Comparison of ENCODE assay signal across 17 cellular contexts in the genomic region with DNA sequence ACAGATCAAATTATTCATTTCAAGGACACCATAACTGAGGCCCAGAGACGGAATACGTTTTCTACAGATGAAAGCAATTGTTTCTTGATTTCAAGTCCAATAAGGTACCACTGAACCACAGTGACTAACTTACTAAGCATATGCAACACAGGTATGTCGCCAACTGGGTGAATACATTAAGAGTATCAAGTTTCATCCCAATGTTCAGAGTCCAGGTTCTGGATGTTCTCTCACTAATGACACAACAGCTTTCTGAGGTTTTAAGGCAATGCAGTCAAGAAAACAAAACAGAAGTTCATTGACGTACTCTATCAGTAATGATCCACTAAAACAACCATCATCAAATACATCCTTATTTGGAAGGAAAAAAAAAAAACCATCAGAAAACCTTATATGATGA. TPM values are rescaled to one million over a fixed set of nuclear protein-coding genes. Genes with fewer than 3 reads are reported as not detected.
DNase-seq lines count a peak whose midpoint lies in the region; ATAC-seq, FAIRE-seq and TF ChIP-seq lines count a peak whose summit lies in the region.
"Had no signal": no experiment of that assay in that cellular context is flagged by ENCODE, and none has a peak within 500 bp of the region (broad histone marks: within the 10 kb centered on the region; RNA-seq: fewer than 3 reads in every experiment).

No MANE protein-coding gene starts in this region.

- H3K4me1 ChIP-seq in HepG2 (ENCODE audit: insufficient read depth, low read length), result peaks cover 50% of the 10 kb centered on the region
- no peaks in the 10 kb centered on the region for H3K4me1 ChIP-seq in naive thymus-derived CD4-positive, alpha-beta T cell (ENCODE audit: control insufficient read depth in 2 of 2, insufficient read depth in 2 of 2, low read length in 2 of 2)
- H3K4me1 ChIP-seq: SJCRH30 had no signal

- H3K27me3 ChIP-seq in HepG2 (ENCODE audit: control insufficient read depth in 1 of 2, insufficient read depth in 2 of 2, low read length in 2 of 2), result no peaks in the 10 kb centered on the region
- H3K27me3 ChIP-seq in naive thymus-derived CD4-positive, alpha-beta T cell (ENCODE audit: control insufficient read depth in 2 of 2, insufficient read depth in 2 of 2, low read length in 2 of 2), result no peaks in the 10 kb centered on the region
- H3K27me3 ChIP-seq: BLaER1 treated with 17β-estradiol and CSF1 and Interleukin-3, amounts not matched to agents 10 nM and 100 nM; SJCRH30 had no signal

- no peak overlapping the region for H2AFZ ChIP-seq in HepG2 (ENCODE audit: low read length)
- H2AFZ ChIP-seq: PC-9 had no signal

- H3K4me1 Mint-ChIP-seq in naive thymus-derived CD4-positive, alpha-beta T cell, result peaks cover 0 to 7% (median 0%) of the 10 kb centered on the region in 7 donors
- H3K4me1 Mint-ChIP-seq: CD8-positive, alpha-beta memory T cell had no signal

- TF ChIP-seq EP300 in HepG2 (IDR thresholded peaks at IDR 0.05; ENCODE audit: low read depth in 2 of 2, low read length in 2 of 2) (peak in 1 of 2 experiments; percentile 57; a peak in 1 of 4 replicates), HepG2 (CRISPR knock-in tag; IDR thresholded peaks at IDR 0.05; ENCODE audit: borderline replicate concordance) (0 out of 2 replicates have a peak, but pooled peaks have one; percentile 30)

- CTCF ChIA-PET in HepG2 (lab: Yijun Ruan, JAX; ENCODE audit: low intra/inter-chr PET ratio, low total read pairs), result no interaction called here
- CTCF ChIA-PET in naive thymus-derived CD4-positive, alpha-beta T cell (lab: Charles Lee), result no interaction called here

- no peaks in the 10 kb centered on the region for H3K79me2 ChIP-seq in HepG2 (ENCODE audit: insufficient read depth, low read length)

- H3K36me3 ChIP-seq in HepG2 (replicated peaks in 1 of 2; ENCODE audit: control insufficient read depth in 1 of 2, insufficient read depth in 2 of 2, low read length in 2 of 2), result peaks cover 1 to 4% of the 10 kb centered on the region in 2 experiments; a peak in 1 of 5 replicates
- H3K36me3 ChIP-seq in naive thymus-derived CD4-positive, alpha-beta T cell (ENCODE audit: control insufficient read depth in 2 of 3, insufficient read depth in 3 of 3, low read length in 3 of 3), result peaks cover 0 to 18% (median 3%) of the 10 kb centered on the region in 3 experiments

- no peaks in the 10 kb centered on the region for H4K20me1 ChIP-seq in HepG2 (ENCODE audit: insufficient read depth, low read length)
- H4K20me1 ChIP-seq: BLaER1 treated with 17β-estradiol and CSF1 and Interleukin-3, amounts not matched to agents 10 nM and 100 nM had no signal

- H3K27me3 Mint-ChIP-seq in naive thymus-derived CD4-positive, alpha-beta T cell, result no peaks in the 10 kb centered on the region
- H3K27me3 Mint-ChIP-seq: CD8-positive, alpha-beta memory T cell had no signal

- peak; percentile 92 for ATAC-seq in HepG2
- no peak for ATAC-seq in GM18505 (IDR thresholded peaks at IDR 0.05; ENCODE audit: unreplicated experiment)
- no peak for ATAC-seq in naive thymus-derived CD4-positive, alpha-beta T cell
- no peak for ATAC-seq in GM21737 (IDR thresholded peaks at IDR 0.05; ENCODE audit: unreplicated experiment)

- no peak overlapping the region for H3K9ac ChIP-seq in HepG2 (ENCODE audit: insufficient read depth, low read depth, low read length)
- H3K9ac ChIP-seq: BLaER1 treated with 17β-estradiol and CSF1 and Interleukin-3, amounts not matched to agents 10 nM and 100 nM had no signal

- H3K36me3 Mint-ChIP-seq in naive thymus-derived CD4-positive, alpha-beta T cell, result peaks cover 12 to 60% (median 28%) of the 10 kb centered on the region in 5 donors

- TF ChIP-seq CTCF in D721Med (IDR thresholded peaks at IDR 0.05; ENCODE audit: insufficient read depth, missing control alignments) (no peak), astrocyte of the spinal cord (IDR thresholded peaks at IDR 0.05; ENCODE audit: low read depth, low read length) (no peak), HepG2 (CRISPR knock-in tag; IDR thresholded peaks at IDR 0.05) (no peak)

- POLR2A ChIA-PET in HepG2 (lab: Yijun Ruan, JAX), result interaction anchor here (0.8 to 0.9 kb wide), 2 partner anchors 12 to 43 kb away, joined by 3 to 6 read pairs; no protein-coding TSS in a partner anchor
- POLR2A ChIA-PET in naive thymus-derived CD4-positive, alpha-beta T cell (lab: Charles Lee), result no interaction called here

- H3K4me3 Mint-ChIP-seq in naive thymus-derived CD4-positive, alpha-beta T cell, result no peak overlapping the region
- H3K4me3 Mint-ChIP-seq: CD8-positive, alpha-beta memory T cell had no signal

- H3K9me3 ChIP-seq in HepG2 (ENCODE audit: low read length), result no peaks in the 10 kb centered on the region
- H3K9me3 ChIP-seq in naive thymus-derived CD4-positive, alpha-beta T cell (ENCODE audit: control insufficient read depth in 2 of 3, low read length in 3 of 3), result no peaks in the 10 kb centered on the region
- H3K9me3 ChIP-seq: BLaER1 treated with 17β-estradiol and CSF1 and Interleukin-3, amounts not matched to agents 10 nM and 100 nM; SJCRH30 had no signal

- peak overlapping the region; percentile 24 for H3K27ac ChIP-seq in HepG2 (ENCODE audit: extremely low read length, insufficient read depth, low read length)
- no peak overlapping the region for H3K27ac ChIP-seq in naive thymus-derived CD4-positive, alpha-beta T cell (ENCODE audit: low read depth, low read length)
- H3K27ac ChIP-seq: PC-9, RWPE1, SJCRH30 had no signal

- no peaks in the 10 kb centered on the region for H3K9me3 Mint-ChIP-seq in naive thymus-derived CD4-positive, alpha-beta T cell
- H3K9me3 Mint-ChIP-seq: CD8-positive, alpha-beta memory T cell had no signal

- FAIRE-seq in D721Med (lab: Jason Lieb, UNC) (peak; percentile 21), HepG2 (lab: Jason Lieb, UNC) (peak; percentile 59)
- FAIRE-seq: H54 had no signal

- TF ChIP-seq POLR2A in HepG2 (IDR thresholded peaks at IDR 0.05; ENCODE audit: insufficient read depth in 1 of 2, low read depth in 2 of 2, low read length in 2 of 2), result no peak
- TF ChIP-seq POLR2A in GM18505 (IDR thresholded peaks at IDR 0.05; ENCODE audit: borderline replicate concordance, extremely low read depth, insufficient read depth, insufficient read length), result no peak

- H3K4me2 ChIP-seq in HepG2 (ENCODE audit: low read depth, low read length), result no peak overlapping the region
- H3K4me2 ChIP-seq: BLaER1 treated with 17β-estradiol and CSF1 and Interleukin-3, amounts not matched to agents 10 nM and 100 nM; PC-9 had no signal

- H3K4me3 ChIP-seq in astrocyte of the spinal cord (ENCODE audit: low read depth, low read length), result no peak overlapping the region
- H3K4me3 ChIP-seq in HepG2 (replicated peaks in 1 of 3; ENCODE audit: insufficient read depth in 1 of 3, low read depth in 2 of 3, low read length in 3 of 3), result no peak overlapping the region
- no peak overlapping the region for H3K4me3 ChIP-seq in naive thymus-derived CD4-positive, alpha-beta T cell (ENCODE audit: low read length)
- H3K4me3 ChIP-seq: BLaER1 treated with 17β-estradiol and CSF1 and Interleukin-3, amounts not matched to agents 10 nM and 100 nM; PC-9; SJCRH30 had no signal

- WGBS in HepG2 (ENCODE audit: low lambda C conversion rate), result 26% methylated on average over 4 of the region's 4 CpGs

- no peak for DNase-seq in D721Med (ENCODE audit: insufficient read length, low spot score)
- DNase-seq in HuH-7 (ENCODE audit: low spot score), result peak; percentile 28
- peak; percentile 36 for DNase-seq in astrocyte of the spinal cord (ENCODE audit: low read depth, low spot score)
- peak; percentile 90 for DNase-seq in HepG2 (ENCODE audit: low spot score)
- no peak for DNase-seq in naive thymus-derived CD4-positive, alpha-beta T cell
- DNase-seq: CD8-positive, alpha-beta memory T cell; DMS79 treated with DMSO at 0.1 percent for 48 hours; KG1; NCI-H187 treated with DMSO at 0.1 percent for 48 hours; NCI-H510A; PC-9; SJCRH30 had no signal

- in situ Hi-C loops in astrocyte of the spinal cord (cut with HindIII; ENCODE audit: low sequenced_read_pairs), result no loop called here
- in situ Hi-C loops in HepG2 (cut with HindIII; ENCODE audit: extremely low pct_ligation_motif_present, low pct_unique_long_range_greater_than_20kb), result no loop called here

- H3K27ac Mint-ChIP-seq in naive thymus-derived CD4-positive, alpha-beta T cell, result no peak overlapping the region

- no TSS peak for BruUV-seq in HepG2 (replicated peaks; lab: Mats Ljungman, UMichigan)

- TF ChIP-seq RAD21 in HepG2 (CRISPR knock-in tag; IDR thresholded peaks at IDR 0.05), result no peak

- intact Hi-C loops in HepG2 (cut with micrococcal nuclease; ENCODE audit: unreplicated experiment), result no loop called here
- intact Hi-C loops in naive thymus-derived CD4-positive, alpha-beta T cell (cut with micrococcal nuclease), result no loop called here

RNA-seq across cellular contexts. Expression of a gene that starts 35.8 kb away (rescaled TPM):
- total RNA-seq in HepG2 (2016; rRNA removed; fragmentation: Illumina TruSeq; extraction: Trizol), result 15.6 and 17.2 TPM in 2 replicates
- 6.3 and 6.6 TPM in 2 replicates for total RNA-seq in HepG2 (2016; cell fraction: cytosol; rRNA removed; fragmentation: Illumina TruSeq; extraction: Trizol; ENCODE audit: low read depth)
- 16.0 and 16.7 TPM in 2 replicates for total RNA-seq in HepG2 (2016; cell fraction: insoluble cytoplasmic fraction; rRNA removed; fragmentation: Illumina TruSeq; extraction: Trizol)
- 7.7 and 8.6 TPM in 2 replicates for total RNA-seq in HepG2 (2016; cell fraction: membrane; rRNA removed; fragmentation: Illumina TruSeq; extraction: Trizol)
- 27.1 and 28.7 TPM in 2 replicates for total RNA-seq in HepG2 (2016; cell fraction: nucleus; rRNA removed; fragmentation: Illumina TruSeq; extraction: Trizol)
- 19.3 and 19.6 TPM in 2 replicates for polyA plus RNA-seq in HepG2 (2011; rRNA removed)
- 4.8 and 7.9 TPM in 2 replicates for polyA plus RNA-seq in HepG2 (2011; cell fraction: cytosol; rRNA removed)
- polyA plus RNA-seq in HepG2 (2011; cell fraction: nucleus; rRNA removed), result 35.5 and 54.9 TPM in 2 replicates
- polyA plus RNA-seq in HepG2 (2012), result 16.8 and 17.5 TPM in 2 replicates
- polyA plus RNA-seq in HepG2 (2016; cell fraction: cytosol; fragmentation: Illumina TruSeq; extraction: Trizol; ENCODE audit: low read depth), result 0.74 and 0.86 TPM in 2 replicates
- polyA plus RNA-seq in HepG2 (2016; cell fraction: insoluble cytoplasmic fraction; fragmentation: Illumina TruSeq; extraction: Trizol; ENCODE audit: low read depth), result 10.7 and 14.7 TPM in 2 replicates
- 2.3 and 2.6 TPM in 2 replicates for polyA plus RNA-seq in HepG2 (2016; cell fraction: membrane; fragmentation: Illumina TruSeq; extraction: Trizol; ENCODE audit: low read depth)
- 31.5 and 36.7 TPM in 2 replicates for polyA plus RNA-seq in HepG2 (2016; cell fraction: nucleus; fragmentation: Illumina TruSeq; extraction: Trizol; ENCODE audit: insufficient read depth, low read depth)
- 5.9 and 10.4 TPM in 2 replicates for polyA minus RNA-seq in HepG2 (2011; rRNA and poly(A)+ RNA removed; ENCODE audit: low replicate concordance)
- 8.7 and 9.6 TPM in 2 replicates for polyA minus RNA-seq in HepG2 (2011; cell fraction: cytosol; rRNA and poly(A)+ RNA removed)
- 82.9 and 109 TPM in 2 replicates for polyA minus RNA-seq in HepG2 (2011; cell fraction: nucleus; rRNA and poly(A)+ RNA removed)
- total RNA-seq in naive thymus-derived CD4-positive, alpha-beta T cell, result 10 to 100 TPM; 19.6 to 51.8 (median 41.3) TPM
- 10 to 100 TPM in 1 of 2 donors, 1 to 10 TPM in 1; 9.9 to 10.2 TPM for polyA plus RNA-seq in naive thymus-derived CD4-positive, alpha-beta T cell

RNA-seq across cellular contexts. Expression of a gene that starts 43.6 kb away (rescaled TPM):
- 32.7 and 50.9 TPM in 2 replicates for total RNA-seq in HepG2 (2016; rRNA removed; fragmentation: Illumina TruSeq; extraction: Trizol)
- 1.9 and 2.0 TPM in 2 replicates for total RNA-seq in HepG2 (2016; cell fraction: cytosol; rRNA removed; fragmentation: Illumina TruSeq; extraction: Trizol; ENCODE audit: low read depth)
- 33.2 and 47.1 TPM in 2 replicates for total RNA-seq in HepG2 (2016; cell fraction: insoluble cytoplasmic fraction; rRNA removed; fragmentation: Illumina TruSeq; extraction: Trizol)
- total RNA-seq in HepG2 (2016; cell fraction: membrane; rRNA removed; fragmentation: Illumina TruSeq; extraction: Trizol), result 13.2 and 15.1 TPM in 2 replicates
- 46.9 and 47.2 TPM in 2 replicates for total RNA-seq in HepG2 (2016; cell fraction: nucleus; rRNA removed; fragmentation: Illumina TruSeq; extraction: Trizol)
- polyA plus RNA-seq in HepG2 (2011; rRNA removed), result 19.4 and 26.6 TPM in 2 replicates
- 6.7 and 13.3 TPM in 2 replicates for polyA plus RNA-seq in HepG2 (2011; cell fraction: cytosol; rRNA removed)
- polyA plus RNA-seq in HepG2 (2011; cell fraction: nucleus; rRNA removed), result 19.4 and 23.3 TPM in 2 replicates
- 27.3 and 31.3 TPM in 2 replicates for polyA plus RNA-seq in HepG2 (2012)
- 1.0 and 1.2 TPM in 2 replicates for polyA plus RNA-seq in HepG2 (2016; cell fraction: cytosol; fragmentation: Illumina TruSeq; extraction: Trizol; ENCODE audit: low read depth)
- polyA plus RNA-seq in HepG2 (2016; cell fraction: insoluble cytoplasmic fraction; fragmentation: Illumina TruSeq; extraction: Trizol; ENCODE audit: low read depth), result 37.4 and 42.1 TPM in 2 replicates
- polyA plus RNA-seq in HepG2 (2016; cell fraction: membrane; fragmentation: Illumina TruSeq; extraction: Trizol; ENCODE audit: low read depth), result 5.2 and 5.9 TPM in 2 replicates
- polyA plus RNA-seq in HepG2 (2016; cell fraction: nucleus; fragmentation: Illumina TruSeq; extraction: Trizol; ENCODE audit: insufficient read depth, low read depth), result 48.6 and 49.3 TPM in 2 replicates
- polyA minus RNA-seq in HepG2 (2011; rRNA and poly(A)+ RNA removed; ENCODE audit: low replicate concordance), result 3.5 and 13.6 TPM in 2 replicates
- polyA minus RNA-seq in HepG2 (2011; cell fraction: cytosol; rRNA and poly(A)+ RNA removed), result 39.7 and 46.7 TPM in 2 replicates
- 68.9 and 74.0 TPM in 2 replicates for polyA minus RNA-seq in HepG2 (2011; cell fraction: nucleus; rRNA and poly(A)+ RNA removed)
- 10 to 100 TPM in 4 of 5 experiments, 1 to 10 TPM in 1; 9.7 to 15.8 (median 13.9) TPM for total RNA-seq in naive thymus-derived CD4-positive, alpha-beta T cell
- polyA plus RNA-seq in naive thymus-derived CD4-positive, alpha-beta T cell, result under 1 TPM; 0.59 to 0.84 TPM

Comparison
In these comparisons a context has a peak if more than half of its experiments do, and no peak if none do; other contexts are left out.
1. DNase-seq: peak in HuH-7 (single experiment), astrocyte of the spinal cord (single experiment) and HepG2 (single experiment); none in D721Med (single experiment) and naive thymus-derived CD4-positive, alpha-beta T cell (0 of 9).